In the genomic region with DNA sequence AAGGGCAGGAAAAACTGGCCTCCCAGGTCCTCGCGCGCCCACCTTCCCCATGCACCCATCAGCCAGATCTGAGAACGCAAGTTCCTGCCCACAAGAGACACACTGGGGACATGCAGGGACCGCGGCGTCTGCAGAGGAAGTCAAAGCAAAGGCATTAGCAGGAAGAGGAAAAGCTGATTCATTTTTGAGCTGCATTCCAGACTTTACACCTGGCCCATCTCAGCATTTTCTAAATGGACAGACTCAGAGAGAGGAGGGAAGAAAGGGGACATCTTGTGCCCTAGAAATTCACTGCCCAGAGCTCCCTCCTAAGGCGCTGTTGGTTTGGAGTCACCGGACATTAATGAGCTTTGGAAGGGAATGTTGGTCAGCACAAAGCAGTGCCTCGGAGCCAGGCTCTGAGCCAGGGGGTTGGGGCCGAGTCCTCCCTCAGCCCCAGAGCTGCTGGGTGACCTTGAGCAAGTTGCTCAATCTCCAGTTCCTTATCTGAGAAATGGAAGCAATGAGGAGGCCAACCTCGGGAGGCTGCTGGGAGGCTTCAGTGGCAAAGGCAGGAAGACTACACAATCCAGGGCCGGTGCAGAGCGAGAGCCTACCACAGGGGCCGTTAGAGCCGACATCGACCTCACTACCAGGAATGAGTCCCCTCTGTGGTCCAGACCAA, we compare ENCODE assay signal across 1 cellular context.
TF ChIP-seq lines count a peak whose summit lies in the region.

No MANE protein-coding gene starts in this region.

TF ChIP-seq in HepG2, 621 proteins besides CTCF, POLR2A, EP300 and RAD21 (continued from another document):
- TF ChIP-seq, protein P1, sequence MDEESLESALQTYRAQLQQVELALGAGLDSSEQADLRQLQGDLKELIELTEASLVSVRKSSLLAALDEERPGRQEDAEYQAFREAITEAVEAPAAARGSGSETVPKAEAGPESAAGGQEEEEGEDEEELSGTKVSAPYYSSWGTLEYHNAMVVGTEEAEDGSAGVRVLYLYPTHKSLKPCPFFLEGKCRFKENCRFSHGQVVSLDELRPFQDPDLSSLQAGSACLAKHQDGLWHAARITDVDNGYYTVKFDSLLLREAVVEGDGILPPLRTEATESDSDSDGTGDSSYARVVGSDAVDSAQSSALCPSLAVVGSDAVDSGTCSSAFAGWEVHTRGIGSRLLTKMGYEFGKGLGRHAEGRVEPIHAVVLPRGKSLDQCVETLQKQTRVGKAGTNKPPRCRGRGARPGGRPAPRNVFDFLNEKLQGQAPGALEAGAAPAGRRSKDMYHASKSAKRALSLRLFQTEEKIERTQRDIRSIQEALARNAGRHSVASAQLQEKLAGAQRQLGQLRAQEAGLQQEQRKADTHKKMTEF (CRISPR knock-in tag; IDR thresholded peaks at IDR 0.05), result peak; percentile 52; the same call in 1 of the 2 replicates
- TF ChIP-seq, protein P2, sequence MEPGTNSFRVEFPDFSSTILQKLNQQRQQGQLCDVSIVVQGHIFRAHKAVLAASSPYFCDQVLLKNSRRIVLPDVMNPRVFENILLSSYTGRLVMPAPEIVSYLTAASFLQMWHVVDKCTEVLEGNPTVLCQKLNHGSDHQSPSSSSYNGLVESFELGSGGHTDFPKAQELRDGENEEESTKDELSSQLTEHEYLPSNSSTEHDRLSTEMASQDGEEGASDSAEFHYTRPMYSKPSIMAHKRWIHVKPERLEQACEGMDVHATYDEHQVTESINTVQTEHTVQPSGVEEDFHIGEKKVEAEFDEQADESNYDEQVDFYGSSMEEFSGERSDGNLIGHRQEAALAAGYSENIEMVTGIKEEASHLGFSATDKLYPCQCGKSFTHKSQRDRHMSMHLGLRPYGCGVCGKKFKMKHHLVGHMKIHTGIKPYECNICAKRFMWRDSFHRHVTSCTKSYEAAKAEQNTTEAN (CRISPR knock-in tag; conservative IDR thresholded peaks at IDR 0.05), result no peak
- TF ChIP-seq, protein P3, sequence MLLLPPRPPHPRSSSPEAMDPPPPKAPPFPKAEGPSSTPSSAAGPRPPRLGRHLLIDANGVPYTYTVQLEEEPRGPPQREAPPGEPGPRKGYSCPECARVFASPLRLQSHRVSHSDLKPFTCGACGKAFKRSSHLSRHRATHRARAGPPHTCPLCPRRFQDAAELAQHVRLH (CRISPR knock-in tag; IDR thresholded peaks at IDR 0.05; ENCODE audit: borderline replicate concordance, low read depth), result peak; percentile 63; the same call in 1 of the 2 replicates
- TF ChIP-seq GLI4 (CRISPR knock-in tag; IDR thresholded peaks at IDR 0.05; ENCODE audit: borderline replicate concordance), result no peak
- TF ChIP-seq ZNF124 (CRISPR knock-in tag; IDR thresholded peaks at IDR 0.05), result peak; percentile 52; the same call in 1 of the 2 replicates
- TF ChIP-seq, protein P4, sequence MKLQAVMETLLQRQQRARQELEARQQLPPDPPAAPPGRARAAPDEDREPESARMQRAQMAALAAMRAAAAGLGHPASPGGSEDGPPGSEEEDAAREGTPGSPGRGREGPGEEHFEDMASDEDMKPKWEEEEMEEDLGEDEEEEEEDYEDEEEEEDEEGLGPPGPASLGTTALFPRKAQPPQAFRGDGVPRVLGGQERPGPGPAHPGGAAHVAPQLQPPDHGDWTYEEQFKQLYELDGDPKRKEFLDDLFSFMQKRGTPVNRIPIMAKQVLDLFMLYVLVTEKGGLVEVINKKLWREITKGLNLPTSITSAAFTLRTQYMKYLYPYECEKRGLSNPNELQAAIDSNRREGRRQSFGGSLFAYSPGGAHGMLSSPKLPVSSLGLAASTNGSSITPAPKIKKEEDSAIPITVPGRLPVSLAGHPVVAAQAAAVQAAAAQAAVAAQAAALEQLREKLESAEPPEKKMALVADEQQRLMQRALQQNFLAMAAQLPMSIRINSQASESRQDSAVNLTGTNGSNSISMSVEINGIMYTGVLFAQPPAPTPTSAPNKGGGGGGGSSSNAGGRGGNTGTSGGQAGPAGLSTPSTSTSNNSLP (IDR thresholded peaks at IDR 0.05; ENCODE audit: low read depth, low read length), result peak; percentile 22; the same call in 1 of the 2 replicates
- no peak for TF ChIP-seq HMGA1 (CRISPR knock-in tag; conservative IDR thresholded peaks at IDR 0.05)
- peak; percentile 54; the same call in 1 of the 2 replicates for TF ChIP-seq HMG20A (CRISPR knock-in tag; IDR thresholded peaks at IDR 0.05; ENCODE audit: borderline replicate concordance)
- peak; percentile 91 for TF ChIP-seq GATAD2A (CRISPR knock-in tag; IDR thresholded peaks at IDR 0.05)
- 0 out of 2 replicates have a peak, but pooled peaks have one; percentile 28 for TF ChIP-seq SMAD3 (CRISPR knock-in tag; IDR thresholded peaks at IDR 0.05)
- TF ChIP-seq, protein P5, sequence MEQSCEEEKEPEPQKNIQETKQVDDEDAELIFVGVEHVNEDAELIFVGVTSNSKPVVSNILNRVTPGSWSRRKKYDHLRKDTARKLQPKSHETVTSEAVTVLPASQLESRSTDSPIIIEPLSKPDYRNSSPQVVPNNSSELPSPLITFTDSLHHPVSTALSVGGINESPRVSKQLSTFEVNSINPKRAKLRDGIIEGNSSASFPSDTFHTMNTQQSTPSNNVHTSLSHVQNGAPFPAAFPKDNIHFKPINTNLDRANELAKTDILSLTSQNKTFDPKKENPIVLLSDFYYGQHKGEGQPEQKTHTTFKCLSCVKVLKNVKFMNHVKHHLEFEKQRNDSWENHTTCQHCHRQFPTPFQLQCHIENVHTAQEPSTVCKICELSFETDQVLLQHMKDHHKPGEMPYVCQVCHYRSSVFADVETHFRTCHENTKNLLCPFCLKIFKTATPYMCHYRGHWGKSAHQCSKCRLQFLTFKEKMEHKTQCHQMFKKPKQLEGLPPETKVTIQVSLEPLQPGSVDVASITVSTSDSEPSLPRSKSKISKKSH (CRISPR knock-in tag; IDR thresholded peaks at IDR 0.05; ENCODE audit: borderline replicate concordance), result no peak
- TF ChIP-seq ZNF121 (CRISPR knock-in tag; IDR thresholded peaks at IDR 0.05), result 0 out of 2 replicates have a peak, but pooled peaks have one; percentile 37
- no peak for TF ChIP-seq ATF7-NPFF (CRISPR knock-in tag; IDR thresholded peaks at IDR 0.05; ENCODE audit: low read depth)
- no peak for TF ChIP-seq HMG20B (CRISPR knock-in tag; conservative IDR thresholded peaks at IDR 0.05)
- TF ChIP-seq, protein P6, sequence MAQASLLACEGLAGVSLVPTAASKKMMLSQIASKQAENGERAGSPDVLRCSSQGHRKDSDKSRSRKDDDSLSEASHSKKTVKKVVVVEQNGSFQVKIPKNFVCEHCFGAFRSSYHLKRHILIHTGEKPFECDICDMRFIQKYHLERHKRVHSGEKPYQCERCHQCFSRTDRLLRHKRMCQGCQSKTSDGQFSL (CRISPR knock-in tag; IDR thresholded peaks at IDR 0.05), result no peak
- TF ChIP-seq ZNF747 (CRISPR knock-in tag; IDR thresholded peaks at IDR 0.05; ENCODE audit: borderline replicate concordance), result peak; percentile 55; the same call in 1 of the 2 replicates
- TF ChIP-seq ZNF619 (CRISPR knock-in tag; IDR thresholded peaks at IDR 0.05), result no peak
- 0 out of 2 replicates have a peak, but pooled peaks have one; percentile 29 for TF ChIP-seq ZNF556 (CRISPR knock-in tag; IDR thresholded peaks at IDR 0.05; ENCODE audit: borderline replicate concordance)
- TF ChIP-seq PHF8 (CRISPR knock-in tag; IDR thresholded peaks at IDR 0.05), result peak; percentile 47; the same call in 1 of the 2 replicates
- TF ChIP-seq NFKBIZ (CRISPR knock-in tag; IDR thresholded peaks at IDR 0.05), result 0 out of 2 replicates have a peak, but pooled peaks have one; percentile 36
- TF ChIP-seq ZSCAN9 (CRISPR knock-in tag; IDR thresholded peaks at IDR 0.05; ENCODE audit: borderline replicate concordance), result peak; percentile 51; the same call in 1 of the 2 replicates
- peak; percentile 59; the same call in 1 of the 2 replicates for TF ChIP-seq SOX5 (CRISPR knock-in tag; IDR thresholded peaks at IDR 0.05; ENCODE audit: borderline replicate concordance)
- 0 out of 2 replicates have a peak, but pooled peaks have one; percentile 20 for TF ChIP-seq ETV5 (CRISPR knock-in tag; IDR thresholded peaks at IDR 0.05; ENCODE audit: borderline replicate concordance)
- TF ChIP-seq ZNF101 (CRISPR knock-in tag; IDR thresholded peaks at IDR 0.05; ENCODE audit: borderline replicate concordance, low read depth), result no peak
- TF ChIP-seq KDM1A (CRISPR knock-in tag; IDR thresholded peaks at IDR 0.05), result peak; percentile 82; the same call in 1 of the 2 replicates
- TF ChIP-seq BHLHE40 (IDR thresholded peaks at IDR 0.05; ENCODE audit: low read length), result no peak
- TF ChIP-seq SOX6 (IDR thresholded peaks at IDR 0.05), result no peak
- TF ChIP-seq SOX6 (CRISPR knock-in tag; IDR thresholded peaks at IDR 0.05), result peak; percentile 73
- TF ChIP-seq, protein P7, sequence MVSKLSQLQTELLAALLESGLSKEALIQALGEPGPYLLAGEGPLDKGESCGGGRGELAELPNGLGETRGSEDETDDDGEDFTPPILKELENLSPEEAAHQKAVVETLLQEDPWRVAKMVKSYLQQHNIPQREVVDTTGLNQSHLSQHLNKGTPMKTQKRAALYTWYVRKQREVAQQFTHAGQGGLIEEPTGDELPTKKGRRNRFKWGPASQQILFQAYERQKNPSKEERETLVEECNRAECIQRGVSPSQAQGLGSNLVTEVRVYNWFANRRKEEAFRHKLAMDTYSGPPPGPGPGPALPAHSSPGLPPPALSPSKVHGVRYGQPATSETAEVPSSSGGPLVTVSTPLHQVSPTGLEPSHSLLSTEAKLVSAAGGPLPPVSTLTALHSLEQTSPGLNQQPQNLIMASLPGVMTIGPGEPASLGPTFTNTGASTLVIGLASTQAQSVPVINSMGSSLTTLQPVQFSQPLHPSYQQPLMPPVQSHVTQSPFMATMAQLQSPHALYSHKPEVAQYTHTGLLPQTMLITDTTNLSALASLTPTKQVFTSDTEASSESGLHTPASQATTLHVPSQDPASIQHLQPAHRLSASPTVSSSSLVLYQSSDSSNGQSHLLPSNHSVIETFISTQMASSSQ (IDR thresholded peaks at IDR 0.05; ENCODE audit: low read depth), result no peak
- TF ChIP-seq, protein P7 (CRISPR knock-in tag; IDR thresholded peaks at IDR 0.05; ENCODE audit: borderline replicate concordance), result peak; percentile 30; the same call in 1 of the 2 replicates
- no peak for TF ChIP-seq SMC3 (IDR thresholded peaks at IDR 0.05; ENCODE audit: low read length)
- peak; percentile 60; the same call in 1 of the 2 replicates for TF ChIP-seq ZNF572 (CRISPR knock-in tag; IDR thresholded peaks at IDR 0.05)
- peak; percentile 55; the same call in 1 of the 2 replicates for TF ChIP-seq ZNF350 (CRISPR knock-in tag; IDR thresholded peaks at IDR 0.05; ENCODE audit: borderline replicate concordance, low read depth)
- TF ChIP-seq, protein P8, sequence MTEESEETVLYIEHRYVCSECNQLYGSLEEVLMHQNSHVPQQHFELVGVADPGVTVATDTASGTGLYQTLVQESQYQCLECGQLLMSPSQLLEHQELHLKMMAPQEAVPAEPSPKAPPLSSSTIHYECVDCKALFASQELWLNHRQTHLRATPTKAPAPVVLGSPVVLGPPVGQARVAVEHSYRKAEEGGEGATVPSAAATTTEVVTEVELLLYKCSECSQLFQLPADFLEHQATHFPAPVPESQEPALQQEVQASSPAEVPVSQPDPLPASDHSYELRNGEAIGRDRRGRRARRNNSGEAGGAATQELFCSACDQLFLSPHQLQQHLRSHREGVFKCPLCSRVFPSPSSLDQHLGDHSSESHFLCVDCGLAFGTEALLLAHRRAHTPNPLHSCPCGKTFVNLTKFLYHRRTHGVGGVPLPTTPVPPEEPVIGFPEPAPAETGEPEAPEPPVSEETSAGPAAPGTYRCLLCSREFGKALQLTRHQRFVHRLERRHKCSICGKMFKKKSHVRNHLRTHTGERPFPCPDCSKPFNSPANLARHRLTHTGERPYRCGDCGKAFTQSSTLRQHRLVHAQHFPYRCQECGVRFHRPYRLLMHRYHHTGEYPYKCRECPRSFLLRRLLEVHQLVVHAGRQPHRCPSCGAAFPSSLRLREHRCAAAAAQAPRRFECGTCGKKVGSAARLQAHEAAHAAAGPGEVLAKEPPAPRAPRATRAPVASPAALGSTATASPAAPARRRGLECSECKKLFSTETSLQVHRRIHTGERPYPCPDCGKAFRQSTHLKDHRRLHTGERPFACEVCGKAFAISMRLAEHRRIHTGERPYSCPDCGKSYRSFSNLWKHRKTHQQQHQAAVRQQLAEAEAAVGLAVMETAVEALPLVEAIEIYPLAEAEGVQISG (CRISPR knock-in tag; IDR thresholded peaks at IDR 0.05), result peak; percentile 50; the same call in 1 of the 2 replicates
- TF ChIP-seq ZNF788 (CRISPR knock-in tag; IDR thresholded peaks at IDR 0.05; ENCODE audit: borderline replicate concordance), result peak; percentile 66; the same call in 1 of the 2 replicates
- TF ChIP-seq ZNF614 (CRISPR knock-in tag; IDR thresholded peaks at IDR 0.05; ENCODE audit: borderline replicate concordance), result peak; percentile 37; the same call in 1 of the 2 replicates
- TF ChIP-seq ERF (CRISPR knock-in tag; IDR thresholded peaks at IDR 0.05), result peak; percentile 31; the same call in 1 of the 2 replicates
- TF ChIP-seq KAT8 (CRISPR knock-in tag; IDR thresholded peaks at IDR 0.05), result peak; percentile 75
